In the genomic region with DNA sequence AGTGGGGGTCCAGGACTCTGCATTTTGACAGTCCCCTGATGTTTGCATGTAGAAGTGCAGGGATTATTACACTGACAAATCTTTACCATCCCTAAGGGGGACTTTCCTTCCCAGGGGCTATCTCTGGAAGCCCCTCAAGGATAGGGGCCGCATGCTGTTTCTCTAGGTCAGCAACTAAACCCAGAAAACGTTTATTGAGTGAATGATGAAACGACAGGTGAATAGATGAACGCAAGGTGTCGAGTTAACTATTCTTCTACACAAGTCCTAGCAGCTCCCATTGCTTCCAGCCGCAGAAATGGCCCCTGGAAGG, we compare ENCODE assay signal across 8 cellular contexts. TPM values are rescaled to one million over a fixed set of nuclear protein-coding genes. Genes with fewer than 3 reads are reported as not detected.
DNase-seq lines count a peak whose midpoint lies in the region; ATAC-seq and TF ChIP-seq lines count a peak whose summit lies in the region.

No MANE protein-coding gene starts in this region.

- DNase-seq in GM06990 (ENCODE audit: extremely low read depth, insufficient read length) (no peak), Peyer's patch (no peak), esophagus muscularis mucosa (ENCODE audit: extremely low spot score) (no peak), progenitor cell of endocrine pancreas (ENCODE audit: low spot score, unreplicated experiment) (no peak), NCI-H2171 (lab: John Stamatoyannopoulos, UW) (no peak), NCI-H510A (lab: John Stamatoyannopoulos, UW) (no peak)
- DNase-seq in stimulated activated CD4-positive, alpha-beta T cell treated with anti-CD3 and anti-CD28 coated beads, Interleukin-4, amount 100 ng/mL, for 4 hours = no peak

- peak overlapping the region; percentile 76 for H3K4me3 ChIP-seq in GM06990 (replicated peaks; ENCODE audit: low read depth, low read length)
- peak overlapping the region; percentile 68 to 93 (median 76) for H3K4me3 ChIP-seq in Peyer's patch
- H3K4me3 ChIP-seq in esophagus muscularis mucosa = peak overlapping the region; percentile 73 to 84 (median 79)

- H3K9me3 Mint-ChIP-seq in progenitor cell of endocrine pancreas (ENCODE audit: low read depth) = peaks cover 9% of the 10 kb centered on the region

- H3K9me3 ChIP-seq in Peyer's patch (peaks cover 0 to 4% (median 0%) of the 10 kb centered on the region in 4 donors), esophagus muscularis mucosa (peaks cover 0 to 7% (median 0%) of the 10 kb centered on the region in 4 donors)

- H3K4me1 ChIP-seq in Peyer's patch (peaks cover 0 to 17% (median 2%) of the 10 kb centered on the region in 4 donors), esophagus muscularis mucosa (peaks cover 15 to 22% (median 20%) of the 10 kb centered on the region in 4 donors)

- no peak for ATAC-seq in HG03432 (IDR thresholded peaks at IDR 0.05; ENCODE audit: unreplicated experiment)

- no peaks in the 10 kb centered on the region for H3K27me3 Mint-ChIP-seq in progenitor cell of endocrine pancreas

- H3K27ac Mint-ChIP-seq in progenitor cell of endocrine pancreas = peak overlapping the region; percentile 98

- H3K36me3 Mint-ChIP-seq in progenitor cell of endocrine pancreas (ENCODE audit: insufficient read depth) = peaks cover 9% of the 10 kb centered on the region

- peak overlapping the region; percentile 92 for H3K4me3 Mint-ChIP-seq in progenitor cell of endocrine pancreas (ENCODE audit: low read depth)

- H3K4me1 Mint-ChIP-seq in progenitor cell of endocrine pancreas (ENCODE audit: low read depth) = peaks cover 12% of the 10 kb centered on the region

- no peak for TF ChIP-seq EP300 in esophagus muscularis mucosa (IDR thresholded peaks at IDR 0.05)

- H3K36me3 ChIP-seq in GM06990 (ENCODE audit: control insufficient read depth, insufficient read depth, low read length) (no peaks in the 10 kb centered on the region), Peyer's patch (no peaks in the 10 kb centered on the region), esophagus muscularis mucosa (peaks cover 0 to 6% (median 2%) of the 10 kb centered on the region in 4 donors)

- H3K27ac ChIP-seq in Peyer's patch (peak overlapping the region; percentile 91 to 94 (median 92)), esophagus muscularis mucosa (replicated peaks in 1 of 4) (peak overlapping the region; percentile 82 to 93 (median 88))

- 22% methylated on average over 6 of the region's 6 CpGs for WGBS in esophagus muscularis mucosa

- H3K27me3 ChIP-seq in GM06990 (replicated peaks; ENCODE audit: control insufficient read depth, insufficient read depth, low read length) = no peaks in the 10 kb centered on the region
- H3K27me3 ChIP-seq in Peyer's patch = no peaks in the 10 kb centered on the region
- no peaks in the 10 kb centered on the region for H3K27me3 ChIP-seq in esophagus muscularis mucosa

- TF ChIP-seq CTCF in GM06990 (IDR thresholded peaks at IDR 0.05; ENCODE audit: insufficient read depth, low read length, poor library complexity, severe bottlenecking) (no peak), Peyer's patch (IDR thresholded peaks at IDR 0.05) (no peak), esophagus muscularis mucosa (IDR thresholded peaks at IDR 0.05) (no peak), progenitor cell of endocrine pancreas (IDR thresholded peaks at IDR 0.05; ENCODE audit: unreplicated experiment) (no peak)

- intact Hi-C loops in esophagus muscularis mucosa (cut with DNase I) = no loop called here

- TF ChIP-seq POLR2A in Peyer's patch (IDR thresholded peaks at IDR 0.05) = no peak
- TF ChIP-seq POLR2A in esophagus muscularis mucosa (IDR thresholded peaks at IDR 0.05; ENCODE audit: low read depth) = no peak

RNA-seq across cellular contexts. Expression of a gene that starts 0.3 kb away (rescaled TPM):
- total RNA-seq in Peyer's patch = 100 to 1,000 TPM; 159 to 288 (median 224) TPM
- total RNA-seq in esophagus muscularis mucosa = 10 to 100 TPM; 71.6 to 90.6 (median 86.2) TPM
- total RNA-seq in progenitor cell of endocrine pancreas = 248 and 285 TPM in 2 replicates
